ENCODE assay signal across 8 cellular contexts in the genomic region with DNA sequence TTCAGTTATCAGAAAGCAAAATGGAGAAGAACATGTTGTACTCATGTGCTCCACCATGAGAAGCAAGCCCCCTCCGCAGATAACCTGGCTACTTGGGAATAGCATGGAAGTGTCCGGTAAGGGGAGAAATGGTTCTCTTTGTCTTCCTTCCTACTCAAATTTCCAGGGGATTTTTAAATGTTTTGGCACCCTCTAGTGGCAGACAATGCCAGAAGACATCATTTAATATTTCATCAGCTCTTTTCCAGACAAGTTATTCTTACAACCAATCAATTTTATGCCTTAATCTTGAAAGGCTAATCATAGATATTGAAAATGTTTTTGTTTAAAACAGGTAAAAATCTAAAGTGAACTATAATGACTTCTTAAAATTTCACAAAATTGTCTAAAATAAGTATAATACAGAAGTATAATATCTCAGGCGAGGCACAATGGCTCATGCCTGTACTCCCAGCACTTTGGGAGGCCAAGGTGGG. TPM values are rescaled to one million over a fixed set of nuclear protein-coding genes. Genes with fewer than 3 reads are reported as not detected.
DNase-seq lines count a peak whose midpoint lies in the region; FAIRE-seq and TF ChIP-seq lines count a peak whose summit lies in the region.

No MANE protein-coding gene starts in this region.

- 33% methylated on average over 3 of the region's 3 CpGs for WGBS in suprapubic skin

- H3K4me3 ChIP-seq in keratinocyte (ENCODE audit: control insufficient read depth in 2 of 3, extremely low read depth in 1 of 3, insufficient read depth in 2 of 3, low read depth in 1 of 3, low read length in 3 of 3) = no peak overlapping the region
- H3K4me3 ChIP-seq in suprapubic skin = no peak overlapping the region

- dilution Hi-C loops in keratinocyte (cut with MboI; ENCODE audit: extremely low pct_ligation_motif_present, low sequenced_read_pairs) = no loop called here

- TF ChIP-seq POLR2A in suprapubic skin (IDR thresholded peaks at IDR 0.05) = no peak

- TF ChIP-seq CTCF in keratinocyte (optimal IDR thresholded peaks at IDR 0.05 in 1 of 3, IDR thresholded peaks at IDR 0.05 in 1 of 3, conservative IDR thresholded peaks at IDR 0.05 in 1 of 3; ENCODE audit: extremely low read depth in 1 of 3, insufficient read depth in 2 of 3, low read length in 3 of 3) = peak; percentile 26 to 66 (median 32)
- TF ChIP-seq CTCF in suprapubic skin (IDR thresholded peaks at IDR 0.05) = peak; percentile 20 to 55

- FAIRE-seq in keratinocyte (lab: Jason Lieb, UNC) = peak; percentile 88

- peak overlapping the region; percentile 24 for H3K27ac ChIP-seq in keratinocyte (ENCODE audit: control insufficient read depth, insufficient read depth, low read length)
- no peak overlapping the region for H3K27ac ChIP-seq in suprapubic skin

- TF ChIP-seq EP300 in suprapubic skin (IDR thresholded peaks at IDR 0.05) = no peak

- peak overlapping the region; percentile 30 for H3K4me2 ChIP-seq in keratinocyte (ENCODE audit: control insufficient read depth, extremely low read depth, insufficient read depth, low read depth, low read length)

- H3K9ac ChIP-seq in keratinocyte (ENCODE audit: control insufficient read depth, extremely low read depth, insufficient read depth, low read length) = no peak overlapping the region

- in situ Hi-C loops in SK-MEL-5 (cut with HindIII; ENCODE audit: low pct_unique_long_range_greater_than_20kb, low sequenced_read_pairs) = no loop called here

- DNase-seq in stimulated activated CD4-positive, alpha-beta T cell treated with anti-CD3 and anti-CD28 coated beads, Interleukin-2, amount 100 ng/mL, for 4 hours (ENCODE audit: low read depth) = peak; percentile 41
- no peak for DNase-seq in stimulated activated CD4-positive, alpha-beta T cell treated with anti-CD3 and anti-CD28 coated beads, Interleukin-12 subunit alpha, Interleukin-12 subunit beta, amount 100 ng/mL, for 4 hours
- peak; percentile 69 for DNase-seq in NCI-H1092 (lab: John Stamatoyannopoulos, UW)
- DNase-seq in SK-MEL-5 (ENCODE audit: low read depth, low spot score) = peak; percentile 88
- peak; percentile 53 for DNase-seq in brain pericyte (ENCODE audit: low read depth, low spot score)
- no peak for DNase-seq in keratinocyte (ENCODE audit: low read depth, low spot score)
- DNase-seq in suprapubic skin (ENCODE audit: low spot score in 2 of 2) = no peak
- DNase-seq in GM19240 (ENCODE audit: insufficient read length, low spot score) = no peak

- no peaks in the 10 kb centered on the region for H3K9me1 ChIP-seq in keratinocyte (ENCODE audit: control insufficient read depth, extremely low read depth, insufficient read depth, low read length)

- H2AFZ ChIP-seq in keratinocyte (ENCODE audit: control insufficient read depth, low read length) = peak overlapping the region; percentile 48

- no peaks in the 10 kb centered on the region for H3K27me3 ChIP-seq in keratinocyte (ENCODE audit: control insufficient read depth, extremely low read depth, insufficient read depth, low read length)
- H3K27me3 ChIP-seq in suprapubic skin = no peaks in the 10 kb centered on the region

- H3K79me2 ChIP-seq in keratinocyte (ENCODE audit: control insufficient read depth, insufficient read depth, low read length) = no peaks in the 10 kb centered on the region

- no peaks in the 10 kb centered on the region for H4K20me1 ChIP-seq in keratinocyte (ENCODE audit: control insufficient read depth, extremely low read depth, insufficient read depth, low read length)

- no peaks in the 10 kb centered on the region for H3K36me3 ChIP-seq in keratinocyte (ENCODE audit: control insufficient read depth in 2 of 2, extremely low read depth in 1 of 2, insufficient read depth in 2 of 2, low read length in 2 of 2)
- no peaks in the 10 kb centered on the region for H3K36me3 ChIP-seq in suprapubic skin

- H3K9me3 ChIP-seq in keratinocyte (ENCODE audit: control insufficient read depth, low read depth, low read length) (no peaks in the 10 kb centered on the region), suprapubic skin (no peaks in the 10 kb centered on the region)

- peaks cover 36% of the 10 kb centered on the region for H3K4me1 ChIP-seq in keratinocyte (ENCODE audit: control insufficient read depth, extremely low read depth, insufficient read depth, low read length)
- peaks cover 3% of the 10 kb centered on the region for H3K4me1 ChIP-seq in suprapubic skin

RNA-seq across cellular contexts. Expression of gene CRTAM, which starts 15.7 kb away (rescaled TPM):
- 0.40 TPM in 1 of 2 replicates, not detected in the other for total RNA-seq in SK-MEL-5 (2014; rRNA removed; shearing (Covaris generic))
- 0.07 TPM in 1 of 2 replicates, not detected in the other for polyA plus RNA-seq in SK-MEL-5 (2015; cell fraction: cytosol; rRNA removed)
- not detected in 2 replicates for polyA plus RNA-seq in SK-MEL-5 (2015; cell fraction: nucleus; rRNA removed)
- polyA plus RNA-seq in keratinocyte = 0.06 to 0.19 TPM (median 0.08 TPM) in 3 replicates
- polyA plus RNA-seq in keratinocyte (2011; ENCODE audit: low read depth) = not detected
- 0.16 and 0.22 TPM in 2 replicates for polyA plus RNA-seq in keratinocyte (2011; cell fraction: cytosol; rRNA removed)
- polyA plus RNA-seq in keratinocyte (2011; cell fraction: nucleus; rRNA removed) = 0.09 and 0.29 TPM in 2 replicates
- polyA plus RNA-seq in keratinocyte (2012; ENCODE audit: low replicate concordance) = 0.15 TPM in 1 of 2 replicates, not detected in the other
- not detected in 3 replicates for polyA minus RNA-seq in keratinocyte
- polyA minus RNA-seq in keratinocyte (2011; cell fraction: cytosol; rRNA and poly(A)+ RNA removed) = not detected
- not detected in 2 replicates for polyA minus RNA-seq in keratinocyte (2011; cell fraction: nucleus; rRNA and poly(A)+ RNA removed)
- under 1 TPM in 1 of 4 donors, not detected in 3; 0.21 TPM for total RNA-seq in suprapubic skin

RNA-seq across cellular contexts. Expression of gene JHY, which starts 28.6 kb away (rescaled TPM):
- 2.5 and 3.3 TPM in 2 replicates for total RNA-seq in SK-MEL-5 (2014; rRNA removed; shearing (Covaris generic))
- polyA plus RNA-seq in SK-MEL-5 (2015; cell fraction: cytosol; rRNA removed) = 3.6 and 3.9 TPM in 2 replicates
- polyA plus RNA-seq in SK-MEL-5 (2015; cell fraction: nucleus; rRNA removed) = 1.2 and 3.1 TPM in 2 replicates
- polyA plus RNA-seq in keratinocyte = 3.6 to 4.0 TPM (median 3.9 TPM) in 3 replicates
- 2.8 TPM for polyA plus RNA-seq in keratinocyte (2011; ENCODE audit: low read depth)
- 3.9 and 5.4 TPM in 2 replicates for polyA plus RNA-seq in keratinocyte (2011; cell fraction: cytosol; rRNA removed)
- polyA plus RNA-seq in keratinocyte (2011; cell fraction: nucleus; rRNA removed) = 3.9 and 4.4 TPM in 2 replicates
- 2.8 and 3.3 TPM in 2 replicates for polyA plus RNA-seq in keratinocyte (2012; ENCODE audit: low replicate concordance)
- polyA minus RNA-seq in keratinocyte = 1.7 to 3.8 TPM (median 3.0 TPM) in 3 replicates
- 1.3 TPM for polyA minus RNA-seq in keratinocyte (2011; cell fraction: cytosol; rRNA and poly(A)+ RNA removed)
- polyA minus RNA-seq in keratinocyte (2011; cell fraction: nucleus; rRNA and poly(A)+ RNA removed) = 2.2 and 3.7 TPM in 2 replicates
- total RNA-seq in suprapubic skin = 1 to 10 TPM; 2.5 to 7.6 (median 3.9) TPM

Comparison
In these comparisons a context has a peak if more than half of its experiments do, and no peak if none do; other contexts are left out.
1. DNase-seq: peak in stimulated activated CD4-positive, alpha-beta T cell treated with anti-CD3 and anti-CD28 coated beads, Interleukin-2, amount 100 ng/mL, for 4 hours (single experiment), NCI-H1092 (single experiment), SK-MEL-5 (single experiment) and brain pericyte (single experiment); none in stimulated activated CD4-positive, alpha-beta T cell treated with anti-CD3 and anti-CD28 coated beads, Interleukin-12 subunit alpha, Interleukin-12 subunit beta, amount 100 ng/mL, for 4 hours (single experiment), keratinocyte (single experiment), suprapubic skin (0 of 2) and GM19240 (single experiment).